Comparison of ENCODE assay signal across 3 cellular contexts in the genomic region with DNA sequence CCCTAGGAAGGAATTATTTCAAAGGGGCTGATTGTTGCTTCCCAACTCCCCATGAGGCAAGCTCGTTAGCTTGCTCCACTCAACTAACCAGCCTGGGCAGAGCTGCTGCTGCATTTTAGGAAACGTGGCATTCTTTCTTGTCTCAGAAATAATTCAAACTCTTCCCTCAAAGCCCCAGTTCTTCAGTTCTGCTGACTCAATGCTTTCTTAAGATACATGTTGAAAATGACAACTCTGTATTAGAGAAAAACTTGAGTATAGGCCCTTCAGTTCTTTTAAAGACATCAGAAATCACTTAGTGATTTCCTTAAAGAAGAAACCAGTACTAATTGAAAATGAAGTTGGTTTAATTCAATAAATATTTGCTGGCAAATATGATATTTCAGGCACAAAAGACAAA.
TF ChIP-seq lines count a peak whose summit lies in the region.

No MANE protein-coding gene starts in this region.

TF ChIP-seq in HepG2, 621 proteins besides CTCF, POLR2A, EP300 and RAD21:
- TF ChIP-seq MTF2 (CRISPR knock-in tag; IDR thresholded peaks at IDR 0.05; ENCODE audit: borderline replicate concordance) = no peak
- TF ChIP-seq MAFK (conservative IDR thresholded peaks at IDR 0.05 in 1 of 2, IDR thresholded peaks at IDR 0.05 in 1 of 2; ENCODE audit: low read length in 2 of 2) = peak; percentile 19 to 64; a peak in 3 of 4 replicates
- TF ChIP-seq, protein P1, sequence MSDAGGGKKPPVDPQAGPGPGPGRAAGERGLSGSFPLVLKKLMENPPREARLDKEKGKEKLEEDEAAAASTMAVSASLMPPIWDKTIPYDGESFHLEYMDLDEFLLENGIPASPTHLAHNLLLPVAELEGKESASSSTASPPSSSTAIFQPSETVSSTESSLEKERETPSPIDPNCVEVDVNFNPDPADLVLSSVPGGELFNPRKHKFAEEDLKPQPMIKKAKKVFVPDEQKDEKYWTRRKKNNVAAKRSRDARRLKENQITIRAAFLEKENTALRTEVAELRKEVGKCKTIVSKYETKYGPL (CRISPR knock-in tag; IDR thresholded peaks at IDR 0.05) = no peak
- TF ChIP-seq MAFF (IDR thresholded peaks at IDR 0.05; ENCODE audit: low read depth, low read length) = 0 out of 2 replicates have a peak, but pooled peaks have one; percentile 5
- no peak for TF ChIP-seq SP4 (CRISPR knock-in tag; IDR thresholded peaks at IDR 0.05)
- TF ChIP-seq SMAD9 (CRISPR knock-in tag; IDR thresholded peaks at IDR 0.05) = no peak
- no peak for TF ChIP-seq TOPORS (CRISPR knock-in tag; IDR thresholded peaks at IDR 0.05)
- no peak for TF ChIP-seq GATA4 (IDR thresholded peaks at IDR 0.05; ENCODE audit: borderline replicate concordance, low read depth)
- TF ChIP-seq SMYD3 (CRISPR knock-in tag; IDR thresholded peaks at IDR 0.05) = no peak
- no peak for TF ChIP-seq ZNF260 (CRISPR knock-in tag; IDR thresholded peaks at IDR 0.05; ENCODE audit: borderline replicate concordance, low read depth)
- TF ChIP-seq FOXA1 (IDR thresholded peaks at IDR 0.05) = no peak
- no peak for TF ChIP-seq FOXA1 (CRISPR knock-in tag; IDR thresholded peaks at IDR 0.05)
TF ChIP-seq in HepG2: peak in this region for 2.

TF ChIP-seq in H1, 55 proteins besides CTCF, POLR2A, EP300 and RAD21:
- no peak for TF ChIP-seq BRCA1 (IDR thresholded peaks at IDR 0.05; ENCODE audit: low read depth, low read length)
- TF ChIP-seq CHD2 (IDR thresholded peaks at IDR 0.05; ENCODE audit: low read length) = no peak
- no peak for TF ChIP-seq SAP30 (IDR thresholded peaks at IDR 0.05; ENCODE audit: insufficient read depth, insufficient replicate concordance, low read length)
- TF ChIP-seq SIN3A (conservative IDR thresholded peaks at IDR 0.05 in 1 of 2, IDR thresholded peaks at IDR 0.05 in 1 of 2; ENCODE audit: low read depth in 1 of 2, low read length in 2 of 2) = no peak
- TF ChIP-seq JUND (IDR thresholded peaks at IDR 0.05; ENCODE audit: low read length) = no peak
- TF ChIP-seq EZH2 (IDR thresholded peaks at IDR 0.05; ENCODE audit: low read depth, low read length, severe bottlenecking) = no peak
- no peak for TF ChIP-seq PHF8 (conservative IDR thresholded peaks at IDR 0.05; ENCODE audit: low read depth, low read length)
- no peak for TF ChIP-seq CTBP2 (IDR thresholded peaks at IDR 0.05; ENCODE audit: borderline replicate concordance, insufficient read depth, insufficient read length, low read length)
- TF ChIP-seq, protein P2, sequence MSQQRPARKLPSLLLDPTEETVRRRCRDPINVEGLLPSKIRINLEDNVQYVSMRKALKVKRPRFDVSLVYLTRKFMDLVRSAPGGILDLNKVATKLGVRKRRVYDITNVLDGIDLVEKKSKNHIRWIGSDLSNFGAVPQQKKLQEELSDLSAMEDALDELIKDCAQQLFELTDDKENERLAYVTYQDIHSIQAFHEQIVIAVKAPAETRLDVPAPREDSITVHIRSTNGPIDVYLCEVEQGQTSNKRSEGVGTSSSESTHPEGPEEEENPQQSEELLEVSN (IDR thresholded peaks at IDR 0.05) = no peak
- no peak for TF ChIP-seq YY1 (IDR thresholded peaks at IDR 0.05; ENCODE audit: low read depth, low read length)
- TF ChIP-seq NANOG (IDR thresholded peaks at IDR 0.05; ENCODE audit: insufficient read depth, low read depth, low read length, poor library complexity, severe bottlenecking) = no peak
- no peak for TF ChIP-seq HDAC2 (IDR thresholded peaks at IDR 0.05; ENCODE audit: borderline replicate concordance in 1 of 2, low read depth in 2 of 2, low read length in 2 of 2)
- TF ChIP-seq BCL11A (IDR thresholded peaks at IDR 0.05; ENCODE audit: low read depth in 2 of 2, low read length in 2 of 2) = no peak
- TF ChIP-seq TBP (IDR thresholded peaks at IDR 0.05; ENCODE audit: low read depth, low read length) = no peak
- TF ChIP-seq CBX5 (IDR thresholded peaks at IDR 0.05; ENCODE audit: low read depth, low read length) = no peak
- TF ChIP-seq NRF1 (IDR thresholded peaks at IDR 0.05; ENCODE audit: low read depth, low read length) = no peak
- no peak for TF ChIP-seq POU5F1 (IDR thresholded peaks at IDR 0.05; ENCODE audit: low read depth, low read length)
- TF ChIP-seq TCF12 (IDR thresholded peaks at IDR 0.05; ENCODE audit: low read depth, low read length) = no peak
- TF ChIP-seq JUN (IDR thresholded peaks at IDR 0.05; ENCODE audit: low read depth, low read length) = no peak
- no peak for TF ChIP-seq KDM4A (IDR thresholded peaks at IDR 0.05; ENCODE audit: low read depth, low read length, severe bottlenecking)

TF ChIP-seq in WTC11, 78 proteins besides CTCF, POLR2A, EP300 and RAD21:
- TF ChIP-seq ETV6 (CRISPR knock-in tag; IDR thresholded peaks at IDR 0.05) = no peak
- TF ChIP-seq ZNF232 (CRISPR knock-in tag; IDR thresholded peaks at IDR 0.05) = no peak
- TF ChIP-seq NFE2L1 (CRISPR knock-in tag; IDR thresholded peaks at IDR 0.05) = no peak
- TF ChIP-seq SMAD4 (CRISPR knock-in tag; IDR thresholded peaks at IDR 0.05) = no peak
- TF ChIP-seq SMAD3 (CRISPR knock-in tag; IDR thresholded peaks at IDR 0.05; ENCODE audit: borderline replicate concordance) = no peak
- TF ChIP-seq, protein P3, sequence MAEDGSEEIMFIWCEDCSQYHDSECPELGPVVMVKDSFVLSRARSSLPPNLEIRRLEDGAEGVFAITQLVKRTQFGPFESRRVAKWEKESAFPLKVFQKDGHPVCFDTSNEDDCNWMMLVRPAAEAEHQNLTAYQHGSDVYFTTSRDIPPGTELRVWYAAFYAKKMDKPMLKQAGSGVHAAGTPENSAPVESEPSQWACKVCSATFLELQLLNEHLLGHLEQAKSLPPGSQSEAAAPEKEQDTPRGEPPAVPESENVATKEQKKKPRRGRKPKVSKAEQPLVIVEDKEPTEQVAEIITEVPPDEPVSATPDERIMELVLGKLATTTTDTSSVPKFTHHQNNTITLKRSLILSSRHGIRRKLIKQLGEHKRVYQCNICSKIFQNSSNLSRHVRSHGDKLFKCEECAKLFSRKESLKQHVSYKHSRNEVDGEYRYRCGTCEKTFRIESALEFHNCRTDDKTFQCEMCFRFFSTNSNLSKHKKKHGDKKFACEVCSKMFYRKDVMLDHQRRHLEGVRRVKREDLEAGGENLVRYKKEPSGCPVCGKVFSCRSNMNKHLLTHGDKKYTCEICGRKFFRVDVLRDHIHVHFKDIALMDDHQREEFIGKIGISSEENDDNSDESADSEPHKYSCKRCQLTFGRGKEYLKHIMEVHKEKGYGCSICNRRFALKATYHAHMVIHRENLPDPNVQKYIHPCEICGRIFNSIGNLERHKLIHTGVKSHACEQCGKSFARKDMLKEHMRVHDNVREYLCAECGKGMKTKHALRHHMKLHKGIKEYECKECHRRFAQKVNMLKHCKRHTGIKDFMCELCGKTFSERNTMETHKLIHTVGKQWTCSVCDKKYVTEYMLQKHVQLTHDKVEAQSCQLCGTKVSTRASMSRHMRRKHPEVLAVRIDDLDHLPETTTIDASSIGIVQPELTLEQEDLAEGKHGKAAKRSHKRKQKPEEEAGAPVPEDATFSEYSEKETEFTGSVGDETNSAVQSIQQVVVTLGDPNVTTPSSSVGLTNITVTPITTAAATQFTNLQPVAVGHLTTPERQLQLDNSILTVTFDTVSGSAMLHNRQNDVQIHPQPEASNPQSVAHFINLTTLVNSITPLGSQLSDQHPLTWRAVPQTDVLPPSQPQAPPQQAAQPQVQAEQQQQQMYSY (CRISPR knock-in tag; IDR thresholded peaks at IDR 0.05) = no peak
- TF ChIP-seq SP1 (CRISPR knock-in tag; conservative IDR thresholded peaks at IDR 0.05) = no peak
- TF ChIP-seq ELF4 (CRISPR knock-in tag; IDR thresholded peaks at IDR 0.05; ENCODE audit: low read depth) = no peak
- TF ChIP-seq TP53 (CRISPR knock-in tag; IDR thresholded peaks at IDR 0.05) = no peak
- TF ChIP-seq, protein P4, sequence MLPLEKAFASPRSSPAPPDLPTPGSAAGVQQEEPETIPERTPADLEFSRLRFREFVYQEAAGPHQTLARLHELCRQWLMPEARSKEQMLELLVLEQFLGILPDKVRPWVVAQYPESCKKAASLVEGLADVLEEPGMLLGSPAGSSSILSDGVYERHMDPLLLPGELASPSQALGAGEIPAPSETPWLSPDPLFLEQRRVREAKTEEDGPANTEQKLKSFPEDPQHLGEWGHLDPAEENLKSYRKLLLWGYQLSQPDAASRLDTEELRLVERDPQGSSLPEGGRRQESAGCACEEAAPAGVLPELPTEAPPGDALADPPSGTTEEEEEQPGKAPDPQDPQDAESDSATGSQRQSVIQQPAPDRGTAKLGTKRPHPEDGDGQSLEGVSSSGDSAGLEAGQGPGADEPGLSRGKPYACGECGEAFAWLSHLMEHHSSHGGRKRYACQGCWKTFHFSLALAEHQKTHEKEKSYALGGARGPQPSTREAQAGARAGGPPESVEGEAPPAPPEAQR (CRISPR knock-in tag; IDR thresholded peaks at IDR 0.05) = no peak
- no peak for TF ChIP-seq ESRRA (CRISPR knock-in tag; IDR thresholded peaks at IDR 0.05; ENCODE audit: borderline replicate concordance)
TF ChIP-seq in WTC11: peak in this region for 0.
